ENCODE assay signal across 15 cellular contexts in the genomic region with DNA sequence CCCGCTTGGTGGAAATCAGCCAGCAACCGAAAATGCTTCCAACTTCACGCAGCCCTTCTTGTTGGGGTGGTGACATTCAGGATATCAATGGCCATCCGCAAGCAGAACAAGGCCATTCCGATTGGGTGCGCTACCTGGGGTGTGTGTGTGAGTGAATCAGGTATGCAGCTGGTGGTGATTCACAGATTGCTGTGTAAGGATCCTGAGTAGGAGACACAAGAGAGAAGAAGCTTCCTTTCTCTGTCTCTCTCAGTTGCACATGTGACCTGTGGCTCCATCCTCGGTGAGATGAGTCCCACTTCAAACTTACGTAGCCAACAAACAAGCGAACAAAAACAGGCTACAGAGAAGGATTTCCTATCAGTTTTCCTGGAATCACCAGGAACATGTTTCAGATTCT. TPM values are rescaled to one million over a fixed set of nuclear protein-coding genes. Genes with fewer than 3 reads are reported as not detected.
DNase-seq lines count a peak whose midpoint lies in the region; ATAC-seq and TF ChIP-seq lines count a peak whose summit lies in the region.
"Had no signal": no experiment of that assay in that cellular context is flagged by ENCODE, and none has a peak within 500 bp of the region (broad histone marks: within the 10 kb centered on the region; RNA-seq: fewer than 3 reads in every experiment).

No MANE protein-coding gene starts in this region.

- no peaks in the 10 kb centered on the region for H3K9me3 ChIP-seq in HUES48 (ENCODE audit: control insufficient read depth, insufficient read depth, low read length)
- no peaks in the 10 kb centered on the region for H3K9me3 ChIP-seq in breast epithelium
- no peaks in the 10 kb centered on the region for H3K9me3 ChIP-seq in mesenchymal stem cell (ENCODE audit: control insufficient read depth, low read length)
- no peaks in the 10 kb centered on the region for H3K9me3 ChIP-seq in upper lobe of right lung
- H3K9me3 ChIP-seq: suprapubic skin had no signal

- H3K9ac ChIP-seq in HUES48 (ENCODE audit: low read depth, low read length) = no peak overlapping the region
- H3K9ac ChIP-seq in mesenchymal stem cell (ENCODE audit: low read length) = no peak overlapping the region
- H3K9ac ChIP-seq: parathyroid adenoma had no signal

- no peak overlapping the region for H4K91ac ChIP-seq in mesenchymal stem cell (ENCODE audit: low read length)

- TF ChIP-seq CTCF in breast epithelium (IDR thresholded peaks at IDR 0.05) (no peak), upper lobe of right lung (IDR thresholded peaks at IDR 0.05) (no peak)

- peaks cover 6% of the 10 kb centered on the region for H3K79me1 ChIP-seq in mesenchymal stem cell (replicated peaks; ENCODE audit: low read length, poor library complexity, severe bottlenecking)

- H2BK120ac ChIP-seq in mesenchymal stem cell (ENCODE audit: low read depth, low read length) = no peak overlapping the region

- WGBS in mesenchymal stem cell = 96% methylated on average over 9 of the region's 9 CpGs

- no peak for DNase-seq in breast epithelium (ENCODE audit: low spot score in 2 of 2)
- DNase-seq in mesenchymal stem cell = peak; percentile 28
- DNase-seq in upper lobe of right lung = no peak
- DNase-seq in medulla oblongata (ENCODE audit: extremely low spot score) = no peak
- DNase-seq in SHP77 (lab: John Stamatoyannopoulos, UW) = no peak
- DNase-seq: activated CD8-positive, alpha-beta memory T cell treated with anti-CD3 and anti-CD28 coated beads, Interleukin-2, amount 50 U/mL, for 4 hours; KBM-7; naive thymus-derived CD4-positive, alpha-beta T cell; NCI-H187 treated with DMSO at 0.1 percent for 48 hours had no signal

- no peak overlapping the region for H3K4ac ChIP-seq in mesenchymal stem cell (ENCODE audit: low read depth in 1 of 2, low read length in 2 of 2)

- H2BK15ac ChIP-seq in mesenchymal stem cell (ENCODE audit: low read depth, poor library complexity, severe bottlenecking) = no peak overlapping the region

- H3K4me2 ChIP-seq in mesenchymal stem cell (ENCODE audit: low read length, poor library complexity, severe bottlenecking) = no peak overlapping the region

- no peak overlapping the region for H2BK5ac ChIP-seq in mesenchymal stem cell (ENCODE audit: low read depth, low read length, poor library complexity, severe bottlenecking)

- H4K8ac ChIP-seq in mesenchymal stem cell (ENCODE audit: low read length) = no peak overlapping the region

- peak overlapping the region in 1 of 2 experiments; percentile 17 for H2BK12ac ChIP-seq in mesenchymal stem cell (ENCODE audit: low read length in 2 of 2)

- no peak for ATAC-seq in upper lobe of right lung
- ATAC-seq in HG03469 (IDR thresholded peaks at IDR 0.05; ENCODE audit: unreplicated experiment) = no peak
- ATAC-seq: naive thymus-derived CD4-positive, alpha-beta T cell; sciatic nerve had no signal

- H2AFZ ChIP-seq in mesenchymal stem cell (ENCODE audit: low read depth, low read length) = no peak overlapping the region
- H2AFZ ChIP-seq: parathyroid adenoma had no signal

- H3K27ac ChIP-seq in HUES48 (ENCODE audit: low read depth, low read length) (peak overlapping the region; percentile 20), breast epithelium (peak overlapping the region; percentile 19 to 73), mesenchymal stem cell (ENCODE audit: low read length, poor library complexity, severe bottlenecking) (no peak overlapping the region), upper lobe of right lung (peak overlapping the region; percentile 71)
- H3K27ac ChIP-seq: parathyroid adenoma, suprapubic skin had no signal

- no peaks in the 10 kb centered on the region for H3K27me3 ChIP-seq in HUES48 (ENCODE audit: control insufficient read depth, insufficient read depth, low read length)
- H3K27me3 ChIP-seq in breast epithelium = no peaks in the 10 kb centered on the region
- H3K27me3 ChIP-seq in mesenchymal stem cell (ENCODE audit: control insufficient read depth in 1 of 2, insufficient read depth in 1 of 2, low read length in 2 of 2) = no peaks in the 10 kb centered on the region
- no peaks in the 10 kb centered on the region for H3K27me3 ChIP-seq in upper lobe of right lung
- H3K27me3 ChIP-seq: cardiac muscle cell, suprapubic skin had no signal

- H3K36me3 ChIP-seq in HUES48 (ENCODE audit: control insufficient read depth, insufficient read depth, low read length) (no peaks in the 10 kb centered on the region), breast epithelium (no peaks in the 10 kb centered on the region), mesenchymal stem cell (ENCODE audit: control insufficient read depth in 1 of 2, insufficient read depth in 2 of 2, low read depth in 1 of 2, low read length in 2 of 2) (peaks cover 4 to 8% of the 10 kb centered on the region in 2 experiments), upper lobe of right lung (no peaks in the 10 kb centered on the region)
- H3K36me3 ChIP-seq: cardiac muscle cell, suprapubic skin had no signal

- no peak for TF ChIP-seq POLR2A in breast epithelium (IDR thresholded peaks at IDR 0.05)

- H3K4me1 ChIP-seq in HUES48 (ENCODE audit: control insufficient read depth, insufficient read depth, low read length) (peaks cover 4% of the 10 kb centered on the region; the same call in 1 of the 2 replicates), breast epithelium (no peaks in the 10 kb centered on the region), mesenchymal stem cell (ENCODE audit: control insufficient read depth, insufficient read depth, low read depth, low read length) (peaks cover 25% of the 10 kb centered on the region), upper lobe of right lung (peaks cover 5% of the 10 kb centered on the region)
- H3K4me1 ChIP-seq: parathyroid adenoma had no signal

- H3K14ac ChIP-seq in mesenchymal stem cell (ENCODE audit: low read length in 2 of 2) = no peak overlapping the region

- no peak overlapping the region for H2AK5ac ChIP-seq in mesenchymal stem cell (ENCODE audit: low read length, severe bottlenecking)

- H3K23ac ChIP-seq in mesenchymal stem cell (ENCODE audit: low read length in 2 of 2) = no peak overlapping the region

- intact Hi-C loops in breast epithelium (cut with DNase I; ENCODE audit: low total_unique reads) (loop anchor here (5.0 kb wide), 1 partner anchor 1080 kb away; no protein-coding TSS in a partner anchor), upper lobe of right lung (cut with DNase I) (no loop called here)

- peak overlapping the region in 1 of 2 experiments; percentile 55 for H3K18ac ChIP-seq in mesenchymal stem cell (ENCODE audit: low read depth in 1 of 2, low read length in 2 of 2)

- H3K4me3 ChIP-seq in HUES48 (ENCODE audit: low read depth, low read length) (no peak overlapping the region), breast epithelium (no peak overlapping the region), mesenchymal stem cell (ENCODE audit: insufficient read depth in 1 of 2, low read depth in 1 of 2, low read length in 2 of 2) (no peak overlapping the region), upper lobe of right lung (no peak overlapping the region)
- H3K4me3 ChIP-seq: cardiac muscle cell, suprapubic skin had no signal

RNA-seq across cellular contexts. Expression of gene TMEM184B, which starts 9.6 kb away (rescaled TPM):
- total RNA-seq in breast epithelium (10 to 100 TPM; 30.6 to 49.5 (median 42.4) TPM), upper lobe of right lung (79.2 TPM)
- polyA plus RNA-seq in mesenchymal stem cell (2013, experiment 1 of 2) = 71.3 TPM
- 71.6 TPM for polyA plus RNA-seq in mesenchymal stem cell (2013, experiment 2 of 2)

RNA-seq across cellular contexts. Expression of gene CSNK1E, which starts 34.8 kb away (rescaled TPM):
- total RNA-seq in breast epithelium = 100 to 1,000 TPM in 2 of 3 donors, 10 to 100 TPM in 1; 83.0 to 147 (median 117) TPM
- polyA plus RNA-seq in mesenchymal stem cell (2013, experiment 1 of 2) = 175 TPM
- 170 TPM for polyA plus RNA-seq in mesenchymal stem cell (2013, experiment 2 of 2)
- 115 TPM for total RNA-seq in upper lobe of right lung
